1 cellular context compared by ENCODE assay signal in the genomic region with DNA sequence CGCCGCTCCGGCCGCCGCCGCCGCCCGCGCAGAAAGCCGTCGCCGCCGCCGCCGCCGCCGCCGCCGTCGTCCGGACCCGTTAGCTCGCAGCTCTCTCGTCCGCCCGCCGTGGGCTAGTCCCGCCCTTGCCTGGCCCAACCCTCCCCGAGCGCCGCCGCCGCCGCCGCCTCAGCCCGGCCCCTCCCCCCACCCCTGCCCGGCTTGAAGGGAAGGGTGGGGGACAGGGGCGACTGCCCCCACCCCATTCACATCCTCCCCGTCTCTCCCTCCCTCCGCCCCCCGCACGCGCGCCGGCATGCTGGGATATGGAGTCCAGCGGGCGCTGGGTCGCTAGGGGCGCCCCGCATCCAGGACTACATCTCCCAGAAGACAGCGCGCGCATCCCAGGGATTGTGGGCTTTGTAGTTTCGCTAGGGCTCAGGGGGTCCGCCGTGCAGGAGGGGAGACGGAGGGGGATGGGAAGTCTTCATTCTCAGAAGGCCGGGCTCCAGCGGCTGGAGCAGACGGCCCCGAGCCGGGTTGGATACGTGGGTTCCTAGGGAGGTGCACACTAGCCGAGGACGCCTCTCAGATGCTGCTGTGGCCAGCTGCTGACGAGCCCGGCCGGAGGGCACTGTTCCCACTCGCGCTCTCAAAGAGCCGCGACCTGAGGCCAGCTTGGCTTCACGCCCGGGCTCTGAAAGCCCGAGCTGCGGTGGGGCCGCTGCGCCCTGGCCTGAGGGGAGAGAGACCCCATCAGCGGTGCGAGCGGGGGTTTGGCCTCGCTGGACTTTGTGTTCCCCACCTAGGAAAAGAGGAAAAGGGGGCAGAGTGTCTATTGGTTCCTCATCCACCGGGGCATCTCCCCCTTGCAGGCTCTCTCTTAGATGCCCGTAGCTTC.
A peak's percentile ranks its signal among the peaks of the same experiment; 100 is the strongest.
TF ChIP-seq lines count a peak whose summit lies in the region.

TSS of gene ST3GAL2 (minus strand) at position 118 of the 880 bp plus-strand sequence. CDS start 40,570 bp downstream, outside the sequence.

TF ChIP-seq in HepG2, 621 proteins besides CTCF, POLR2A, EP300 and RAD21 (continued from another document and continues in another):
- TF ChIP-seq, protein P1, sequence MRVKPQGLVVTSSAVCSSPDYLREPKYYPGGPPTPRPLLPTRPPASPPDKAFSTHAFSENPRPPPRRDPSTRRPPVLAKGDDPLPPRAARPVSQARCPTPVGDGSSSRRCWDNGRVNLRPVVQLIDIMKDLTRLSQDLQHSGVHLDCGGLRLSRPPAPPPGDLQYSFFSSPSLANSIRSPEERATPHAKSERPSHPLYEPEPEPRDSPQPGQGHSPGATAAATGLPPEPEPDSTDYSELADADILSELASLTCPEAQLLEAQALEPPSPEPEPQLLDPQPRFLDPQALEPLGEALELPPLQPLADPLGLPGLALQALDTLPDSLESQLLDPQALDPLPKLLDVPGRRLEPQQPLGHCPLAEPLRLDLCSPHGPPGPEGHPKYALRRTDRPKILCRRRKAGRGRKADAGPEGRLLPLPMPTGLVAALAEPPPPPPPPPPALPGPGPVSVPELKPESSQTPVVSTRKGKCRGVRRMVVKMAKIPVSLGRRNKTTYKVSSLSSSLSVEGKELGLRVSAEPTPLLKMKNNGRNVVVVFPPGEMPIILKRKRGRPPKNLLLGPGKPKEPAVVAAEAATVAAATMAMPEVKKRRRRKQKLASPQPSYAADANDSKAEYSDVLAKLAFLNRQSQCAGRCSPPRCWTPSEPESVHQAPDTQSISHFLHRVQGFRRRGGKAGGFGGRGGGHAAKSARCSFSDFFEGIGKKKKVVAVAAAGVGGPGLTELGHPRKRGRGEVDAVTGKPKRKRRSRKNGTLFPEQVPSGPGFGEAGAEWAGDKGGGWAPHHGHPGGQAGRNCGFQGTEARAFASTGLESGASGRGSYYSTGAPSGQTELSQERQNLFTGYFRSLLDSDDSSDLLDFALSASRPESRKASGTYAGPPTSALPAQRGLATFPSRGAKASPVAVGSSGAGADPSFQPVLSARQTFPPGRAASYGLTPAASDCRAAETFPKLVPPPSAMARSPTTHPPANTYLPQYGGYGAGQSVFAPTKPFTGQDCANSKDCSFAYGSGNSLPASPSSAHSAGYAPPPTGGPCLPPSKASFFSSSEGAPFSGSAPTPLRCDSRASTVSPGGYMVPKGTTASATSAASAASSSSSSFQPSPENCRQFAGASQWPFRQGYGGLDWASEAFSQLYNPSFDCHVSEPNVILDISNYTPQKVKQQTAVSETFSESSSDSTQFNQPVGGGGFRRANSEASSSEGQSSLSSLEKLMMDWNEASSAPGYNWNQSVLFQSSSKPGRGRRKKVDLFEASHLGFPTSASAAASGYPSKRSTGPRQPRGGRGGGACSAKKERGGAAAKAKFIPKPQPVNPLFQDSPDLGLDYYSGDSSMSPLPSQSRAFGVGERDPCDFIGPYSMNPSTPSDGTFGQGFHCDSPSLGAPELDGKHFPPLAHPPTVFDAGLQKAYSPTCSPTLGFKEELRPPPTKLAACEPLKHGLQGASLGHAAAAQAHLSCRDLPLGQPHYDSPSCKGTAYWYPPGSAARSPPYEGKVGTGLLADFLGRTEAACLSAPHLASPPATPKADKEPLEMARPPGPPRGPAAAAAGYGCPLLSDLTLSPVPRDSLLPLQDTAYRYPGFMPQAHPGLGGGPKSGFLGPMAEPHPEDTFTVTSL (CRISPR knock-in tag; IDR thresholded peaks at IDR 0.05; ENCODE audit: borderline replicate concordance) = no peak
- TF ChIP-seq ZMYM4 (CRISPR knock-in tag; IDR thresholded peaks at IDR 0.05) (no peak; the same call in 1 of the 2 replicates), PPARG (CRISPR knock-in tag; conservative IDR thresholded peaks at IDR 0.05) (no peak), ZFP90 (CRISPR knock-in tag; IDR thresholded peaks at IDR 0.05; ENCODE audit: borderline replicate concordance) (peak; percentile 93), ZNF20 (CRISPR knock-in tag; IDR thresholded peaks at IDR 0.05) (no peak), HBP1 (CRISPR knock-in tag; IDR thresholded peaks at IDR 0.05; ENCODE audit: low read depth) (peak; percentile 76; the same call in 1 of the 2 replicates), TBP (CRISPR knock-in tag; IDR thresholded peaks at IDR 0.05) (peak; percentile 100), DR1 (CRISPR knock-in tag; IDR thresholded peaks at IDR 0.05) (0 out of 2 replicates have a peak, but pooled peaks have one; percentile 35), ZBTB7A (CRISPR knock-in tag; IDR thresholded peaks at IDR 0.05) (peak; percentile 97; the same call in 1 of the 2 replicates), CSRNP1 (CRISPR knock-in tag; IDR thresholded peaks at IDR 0.05) (peak; percentile 92; the same call in 1 of the 2 replicates), SOX6 (IDR thresholded peaks at IDR 0.05) (no peak), SOX6 (CRISPR knock-in tag; IDR thresholded peaks at IDR 0.05) (peak; percentile 71), KDM5A (IDR thresholded peaks at IDR 0.05; ENCODE audit: borderline replicate concordance, low read length) (no peak; the same call in 1 of the 2 replicates), MEIS2 (CRISPR knock-in tag; IDR thresholded peaks at IDR 0.05) (no peak; the same call in 1 of the 2 replicates), ZC3H13 (CRISPR knock-in tag; IDR thresholded peaks at IDR 0.05) (peak; percentile 62; the same call in 1 of the 2 replicates), KDM5B (CRISPR knock-in tag; IDR thresholded peaks at IDR 0.05; ENCODE audit: borderline replicate concordance) (peak; percentile 38; the same call in 1 of the 2 replicates), ZSCAN31 (CRISPR knock-in tag; IDR thresholded peaks at IDR 0.05; ENCODE audit: low read depth) (peak; percentile 61; the same call in 1 of the 2 replicates), ZNF761 (CRISPR knock-in tag; conservative IDR thresholded peaks at IDR 0.05) (peak; percentile 90), SYNCRIP (IDR thresholded peaks at IDR 0.05; ENCODE audit: insufficient read depth, low read depth, low read length) (no peak), CSRNP2 (CRISPR knock-in tag; conservative IDR thresholded peaks at IDR 0.05; ENCODE audit: low read depth) (no peak), ZNF431 (CRISPR knock-in tag; IDR thresholded peaks at IDR 0.05; ENCODE audit: borderline replicate concordance, low read depth) (0 out of 2 replicates have a peak, but pooled peaks have one; percentile 73), ZNF724P (CRISPR knock-in tag; IDR thresholded peaks at IDR 0.05; ENCODE audit: borderline replicate concordance) (no peak), ZNF138 (CRISPR knock-in tag; IDR thresholded peaks at IDR 0.05; ENCODE audit: low read depth) (no peak), NFIB (CRISPR knock-in tag; IDR thresholded peaks at IDR 0.05; ENCODE audit: borderline replicate concordance) (no peak), ZFP37 (CRISPR knock-in tag; IDR thresholded peaks at IDR 0.05; ENCODE audit: borderline replicate concordance) (no peak), NPAS2 (CRISPR knock-in tag; IDR thresholded peaks at IDR 0.05; ENCODE audit: borderline replicate concordance) (no peak), SNRNP70 (IDR thresholded peaks at IDR 0.05; ENCODE audit: low read depth, low read length) (no peak), ZSCAN20 (CRISPR knock-in tag; IDR thresholded peaks at IDR 0.05; ENCODE audit: borderline replicate concordance) (no peak)
- TF ChIP-seq, protein P2, sequence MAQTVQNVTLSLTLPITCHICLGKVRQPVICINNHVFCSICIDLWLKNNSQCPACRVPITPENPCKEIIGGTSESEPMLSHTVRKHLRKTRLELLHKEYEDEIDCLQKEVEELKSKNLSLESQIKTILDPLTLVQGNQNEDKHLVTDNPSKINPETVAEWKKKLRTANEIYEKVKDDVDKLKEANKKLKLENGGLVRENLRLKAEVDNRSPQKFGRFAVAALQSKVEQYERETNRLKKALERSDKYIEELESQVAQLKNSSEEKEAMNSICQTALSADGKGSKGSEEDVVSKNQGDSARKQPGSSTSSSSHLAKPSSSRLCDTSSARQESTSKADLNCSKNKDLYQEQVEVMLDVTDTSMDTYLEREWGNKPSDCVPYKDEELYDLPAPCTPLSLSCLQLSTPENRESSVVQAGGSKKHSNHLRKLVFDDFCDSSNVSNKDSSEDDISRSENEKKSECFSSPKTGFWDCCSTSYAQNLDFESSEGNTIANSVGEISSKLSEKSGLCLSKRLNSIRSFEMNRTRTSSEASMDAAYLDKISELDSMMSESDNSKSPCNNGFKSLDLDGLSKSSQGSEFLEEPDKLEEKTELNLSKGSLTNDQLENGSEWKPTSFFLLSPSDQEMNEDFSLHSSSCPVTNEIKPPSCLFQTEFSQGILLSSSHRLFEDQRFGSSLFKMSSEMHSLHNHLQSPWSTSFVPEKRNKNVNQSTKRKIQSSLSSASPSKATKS (CRISPR knock-in tag; IDR thresholded peaks at IDR 0.05) = no peak
- TF ChIP-seq, protein P3, sequence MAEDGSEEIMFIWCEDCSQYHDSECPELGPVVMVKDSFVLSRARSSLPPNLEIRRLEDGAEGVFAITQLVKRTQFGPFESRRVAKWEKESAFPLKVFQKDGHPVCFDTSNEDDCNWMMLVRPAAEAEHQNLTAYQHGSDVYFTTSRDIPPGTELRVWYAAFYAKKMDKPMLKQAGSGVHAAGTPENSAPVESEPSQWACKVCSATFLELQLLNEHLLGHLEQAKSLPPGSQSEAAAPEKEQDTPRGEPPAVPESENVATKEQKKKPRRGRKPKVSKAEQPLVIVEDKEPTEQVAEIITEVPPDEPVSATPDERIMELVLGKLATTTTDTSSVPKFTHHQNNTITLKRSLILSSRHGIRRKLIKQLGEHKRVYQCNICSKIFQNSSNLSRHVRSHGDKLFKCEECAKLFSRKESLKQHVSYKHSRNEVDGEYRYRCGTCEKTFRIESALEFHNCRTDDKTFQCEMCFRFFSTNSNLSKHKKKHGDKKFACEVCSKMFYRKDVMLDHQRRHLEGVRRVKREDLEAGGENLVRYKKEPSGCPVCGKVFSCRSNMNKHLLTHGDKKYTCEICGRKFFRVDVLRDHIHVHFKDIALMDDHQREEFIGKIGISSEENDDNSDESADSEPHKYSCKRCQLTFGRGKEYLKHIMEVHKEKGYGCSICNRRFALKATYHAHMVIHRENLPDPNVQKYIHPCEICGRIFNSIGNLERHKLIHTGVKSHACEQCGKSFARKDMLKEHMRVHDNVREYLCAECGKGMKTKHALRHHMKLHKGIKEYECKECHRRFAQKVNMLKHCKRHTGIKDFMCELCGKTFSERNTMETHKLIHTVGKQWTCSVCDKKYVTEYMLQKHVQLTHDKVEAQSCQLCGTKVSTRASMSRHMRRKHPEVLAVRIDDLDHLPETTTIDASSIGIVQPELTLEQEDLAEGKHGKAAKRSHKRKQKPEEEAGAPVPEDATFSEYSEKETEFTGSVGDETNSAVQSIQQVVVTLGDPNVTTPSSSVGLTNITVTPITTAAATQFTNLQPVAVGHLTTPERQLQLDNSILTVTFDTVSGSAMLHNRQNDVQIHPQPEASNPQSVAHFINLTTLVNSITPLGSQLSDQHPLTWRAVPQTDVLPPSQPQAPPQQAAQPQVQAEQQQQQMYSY (CRISPR knock-in tag; IDR thresholded peaks at IDR 0.05) = no peak
